In genomic region chr2:58479557-58480120, GRCh38 we compare ENCODE assay signal across 22 cellular contexts.
A peak's percentile ranks its signal among the peaks of the same experiment; 100 is the strongest.
DNase-seq lines count a peak whose midpoint lies in the region; ATAC-seq and TF ChIP-seq lines count a peak whose summit lies in the region.
"Had no signal": no experiment of that assay in that cellular context is flagged by ENCODE, and none has a peak within 500 bp of the region (broad histone marks: within the 10 kb centered on the region; RNA-seq: fewer than 3 reads in every experiment).

No MANE protein-coding gene starts in this region.

- H3K36me3 ChIP-seq in endodermal cell (ENCODE audit: control insufficient read depth, insufficient read depth, low read length) = no peaks in the 10 kb centered on the region
- H3K36me3 ChIP-seq: esophagus squamous epithelium, neutrophil, prostate gland had no signal

- no peaks in the 10 kb centered on the region for H3K27me3 Mint-ChIP-seq in endodermal cell (ENCODE audit: insufficient read depth)

- no peaks in the 10 kb centered on the region for H3K27me3 ChIP-seq in endodermal cell (ENCODE audit: control insufficient read depth, insufficient read depth, low read length, poor library complexity, severe bottlenecking)
- H3K27me3 ChIP-seq: esophagus squamous epithelium, neutrophil had no signal

- H3K4me3 Mint-ChIP-seq in endodermal cell = no peak overlapping the region
- H3K4me3 Mint-ChIP-seq: activated B cell treated with CpG ODN at 0.5 μM for 24 hours; CD14-positive monocyte; effector memory CD8-positive, alpha-beta T cell; IgD-negative memory B cell; stimulated activated effector memory CD8-positive, alpha-beta T cell treated with anti-CD3 and anti-CD28 coated beads, Interleukin-12 subunit alpha, Interleukin-12 subunit beta, amount 100 ng/mL, for 72 hours had no signal

- no peak overlapping the region for H3K4me3 ChIP-seq in endodermal cell (ENCODE audit: low read length)
- H3K4me3 ChIP-seq: esophagus squamous epithelium, prostate gland had no signal

- ATAC-seq in HG03025 (IDR thresholded peaks at IDR 0.05; ENCODE audit: low FRiP score, unreplicated experiment) (no peak), GM19467 (IDR thresholded peaks at IDR 0.05; ENCODE audit: unreplicated experiment) (no peak), GM21528 (IDR thresholded peaks at IDR 0.05; ENCODE audit: low FRiP score, unreplicated experiment) (no peak)
- ATAC-seq: effector memory CD8-positive, alpha-beta T cell; stimulated activated effector memory CD8-positive, alpha-beta T cell treated with anti-CD3 and anti-CD28 coated beads, Interleukin-12 subunit alpha, Interleukin-12 subunit beta, amount 100 ng/mL, for 72 hours had no signal

- H3K9ac ChIP-seq in endodermal cell (ENCODE audit: extremely low read depth, low read length, poor library complexity, severe bottlenecking) = no peak overlapping the region

- no peaks in the 10 kb centered on the region for H3K4me1 ChIP-seq in endodermal cell (ENCODE audit: control insufficient read depth, insufficient read depth, low read length)
- H3K4me1 ChIP-seq: esophagus squamous epithelium, prostate gland had no signal

- peaks cover 7% of the 10 kb centered on the region for H3K36me3 Mint-ChIP-seq in endodermal cell (ENCODE audit: low read depth)
- H3K36me3 Mint-ChIP-seq: CD14-positive monocyte; stimulated activated effector memory CD8-positive, alpha-beta T cell treated with anti-CD3 and anti-CD28 coated beads, Interleukin-12 subunit alpha, Interleukin-12 subunit beta, amount 100 ng/mL, for 72 hours had no signal

- H3K9me3 ChIP-seq in endodermal cell (ENCODE audit: control insufficient read depth, low read length) = no peaks in the 10 kb centered on the region
- H3K9me3 ChIP-seq: esophagus squamous epithelium, neutrophil, prostate gland had no signal

- DNase-seq in DMS79 treated with DMSO at 0.1 percent for 48 hours (lab: John Stamatoyannopoulos, UW) (peak; percentile 51), NCI-H1048 (lab: John Stamatoyannopoulos, UW) (peak; percentile 2), NCI-H524 (lab: John Stamatoyannopoulos, UW) (peak; percentile 14 to 50), endodermal cell (peak; percentile 72), MV-4-11 (lab: John Stamatoyannopoulos, UW) (no peak)
- DNase-seq: activated B cell treated with CpG ODN at 0.5 μM for 24 hours; activated CD4-positive, alpha-beta T cell treated with anti-CD3 and anti-CD28 coated beads, Interleukin-2, amount 50 U/mL, for 48 hours; activated gamma-delta T cell; effector memory CD8-positive, alpha-beta T cell; esophagus squamous epithelium; GF-D8; kidney glomerular epithelial cell; mammary epithelial cell; stimulated activated CD4-positive, alpha-beta T cell treated with anti-CD3 and anti-CD28 coated beads, Interleukin-2, amount 100 ng/mL, for 24 hours had no signal

- H3K27ac Mint-ChIP-seq in endodermal cell = no peak overlapping the region
- H3K27ac Mint-ChIP-seq: activated B cell treated with CpG ODN at 0.5 μM for 24 hours; CD14-positive monocyte; effector memory CD8-positive, alpha-beta T cell; IgD-negative memory B cell; stimulated activated effector memory CD8-positive, alpha-beta T cell treated with anti-CD3 and anti-CD28 coated beads, Interleukin-12 subunit alpha, Interleukin-12 subunit beta, amount 100 ng/mL, for 72 hours had no signal

- TF ChIP-seq CTCF in endodermal cell (conservative IDR thresholded peaks at IDR 0.05) = no peak

- no peak overlapping the region for H3K27ac ChIP-seq in endodermal cell (ENCODE audit: low read depth, low read length)
- H3K27ac ChIP-seq: esophagus squamous epithelium, neutrophil, prostate gland had no signal

- H3K4me1 Mint-ChIP-seq in endodermal cell = peaks cover 15% of the 10 kb centered on the region
- H3K4me1 Mint-ChIP-seq: activated B cell treated with CpG ODN at 0.5 μM for 24 hours; CD14-positive monocyte; IgD-negative memory B cell; stimulated activated effector memory CD8-positive, alpha-beta T cell treated with anti-CD3 and anti-CD28 coated beads, Interleukin-12 subunit alpha, Interleukin-12 subunit beta, amount 100 ng/mL, for 72 hours had no signal

- H3K9me3 Mint-ChIP-seq in endodermal cell = no peaks in the 10 kb centered on the region
- H3K9me3 Mint-ChIP-seq: activated B cell treated with CpG ODN at 0.5 μM for 24 hours; effector memory CD8-positive, alpha-beta T cell; IgD-negative memory B cell; stimulated activated effector memory CD8-positive, alpha-beta T cell treated with anti-CD3 and anti-CD28 coated beads, Interleukin-12 subunit alpha, Interleukin-12 subunit beta, amount 100 ng/mL, for 72 hours had no signal

- WGBS in endodermal cell (ENCODE audit: insufficient coverage in 1 of 2, insufficient read length in 1 of 2), 2 experiments = 56 to 65% methylated on average over 5 to 11 of the region's 12 CpGs
